In genomic region chr22:27331526-27332281, GRCh38 we compare ENCODE assay signal across 8 cellular contexts.
DNase-seq lines count a peak whose midpoint lies in the region; ATAC-seq, FAIRE-seq and TF ChIP-seq lines count a peak whose summit lies in the region.

No MANE protein-coding gene starts in this region.

- no peak for FAIRE-seq in GM12891 (lab: Jason Lieb, UNC)

- intact Hi-C loops in lower lobe of right lung (cut with DNase I), result no loop called here

- H3K27me3 ChIP-seq in lower lobe of right lung (ENCODE audit: low read depth), result peaks cover 7% of the 10 kb centered on the region

- no peaks in the 10 kb centered on the region for H3K9me3 ChIP-seq in lower lobe of right lung

- peak overlapping the region; percentile 54 for H3K27ac ChIP-seq in caudate nucleus (ENCODE audit: low read depth, low read length)
- no peak overlapping the region for H3K27ac ChIP-seq in lower lobe of right lung

- peak; percentile 77 to 85 for ATAC-seq in lower lobe of right lung

- peaks cover 9% of the 10 kb centered on the region for H3K4me1 ChIP-seq in lower lobe of right lung

- H3K36me3 ChIP-seq in lower lobe of right lung, result no peaks in the 10 kb centered on the region

- in situ Hi-C loops in ACHN (cut with HindIII; ENCODE audit: low pct_ligation_motif_present, low pct_unique_long_range_greater_than_20kb, low sequenced_read_pairs), result no loop called here
- in situ Hi-C loops in GM13977 (cut with MboI; ENCODE audit: low pct_unique_long_range_greater_than_20kb, low sequenced_read_pairs, unreplicated experiment), result no loop called here

- DNase-seq in ACHN (peak; percentile 50), HT-29 (ENCODE audit: low spot score) (peak; percentile 1), caudate nucleus (lab: John Stamatoyannopoulos, UW) (peak in 39 of 61 donors; percentile 12 to 72 (median 50)), lower lobe of right lung (peak; percentile 70), GM13977 (ENCODE audit: low spot score) (no peak), NCI-H345 treated with DMSO at 0.1 percent for 48 hours (lab: John Stamatoyannopoulos, UW; ENCODE audit: unreplicated experiment) (no peak), GM12891 (ENCODE audit: insufficient read length, low spot score) (no peak), GM20000 (ENCODE audit: low spot score) (no peak)

- no peak overlapping the region for H3K4me3 ChIP-seq in lower lobe of right lung

- TF ChIP-seq CTCF in lower lobe of right lung (IDR thresholded peaks at IDR 0.05), result peak; percentile 47
- TF ChIP-seq CTCF in GM13977 (IDR thresholded peaks at IDR 0.05; ENCODE audit: extremely low read depth, insufficient read depth, missing control alignments), result no peak
- TF ChIP-seq CTCF in GM20000 (IDR thresholded peaks at IDR 0.05; ENCODE audit: extremely low read depth, missing control alignments), result no peak

- TF ChIP-seq POLR2A in GM12891 (IDR thresholded peaks at IDR 0.05; ENCODE audit: low read depth, low read length), result no peak

TF ChIP-seq in GM12891, 5 proteins besides CTCF, POLR2A, EP300 and RAD21:
- no peak for TF ChIP-seq POLR2AphosphoS5 (IDR thresholded peaks at IDR 0.05; ENCODE audit: low read depth, low read length)
- TF ChIP-seq PAX5 (IDR thresholded peaks at IDR 0.05; ENCODE audit: insufficient read depth, low read length, severe bottlenecking), result no peak
- TF ChIP-seq POU2F2 (IDR thresholded peaks at IDR 0.05; ENCODE audit: low read depth, low read length), result no peak
- no peak for TF ChIP-seq TAF1 (IDR thresholded peaks at IDR 0.05; ENCODE audit: low read depth, low read length)
- TF ChIP-seq SPI1 (IDR thresholded peaks at IDR 0.05; ENCODE audit: low read depth, low read length), result no peak

Comparison
In these comparisons a context has a peak if more than half of its experiments do, and no peak if none do; other contexts are left out.
1. DNase-seq: peak in ACHN (single experiment), HT-29 (single experiment), caudate nucleus (39 of 61) and lower lobe of right lung (single experiment); none in GM13977 (single experiment), NCI-H345 treated with DMSO at 0.1 percent for 48 hours (single experiment), GM12891 (single experiment) and GM20000 (single experiment).